28 cellular contexts compared by ENCODE assay signal in genomic region chr9:78938821-78939220, GRCh38.
"Had no signal": no experiment of that assay in that cellular context is flagged by ENCODE, and none has a peak within 500 bp of the region (broad histone marks: within the 10 kb centered on the region; RNA-seq: fewer than 3 reads in every experiment).

No MANE protein-coding gene starts in this region.

- DNase-seq: activated B cell treated with CpG ODN at 0.5 μM for 24 hours; activated CD4-positive, alpha-beta memory T cell treated with anti-CD3 and anti-CD28 coated beads, Interleukin-2, amount 10 ng/mL, durations not matched to agents 7 days and 5 days; activated CD4-positive, alpha-beta T cell treated with anti-CD3 and anti-CD28 coated beads for 4 hours; activated CD4-positive, CD25-positive, alpha-beta regulatory T cell treated with anti-CD3 and anti-CD28 coated beads, Interleukin-2, amount 50 U/mL, for 72 hours; activated CD8-positive, alpha-beta memory T cell treated with anti-CD3 and anti-CD28 coated beads for 24 hours; activated CD8-positive, alpha-beta memory T cell treated with anti-CD3 and anti-CD28 coated beads, Interleukin-2, amount 10 ng/mL, durations not matched to agents 7 days and 5 days; activated CD8-positive, alpha-beta memory T cell treated with anti-CD3 and anti-CD28 coated beads, Interleukin-2, amount 50 U/mL, for 48 hours; activated effector memory CD4-positive, alpha-beta T cell treated with anti-CD3 and anti-CD28 coated beads, Interleukin-2, amount 50 U/mL, for 16 hours; activated naive CD4-positive, alpha-beta T cell; activated naive CD4-positive, alpha-beta T cell treated with anti-CD3 and anti-CD28 coated beads, Interleukin-2, amount 50 U/mL, for 16 hours; activated naive CD8-positive, alpha-beta T cell treated with anti-CD3 and anti-CD28 coated beads for 36 hours; activated T-cell treated with anti-CD3 and anti-CD28 coated beads, Interleukin-2, amount 50 U/mL, for 48 hours; amniotic stem cell; aorta; brain microvascular endothelial cell; NCI-H187 treated with DMSO at 0.1 percent for 48 hours; NCI-H226; NCI-H446 treated with DMSO at 0.1 percent for 48 hours; NCI-H524; Right ventricle myocardium superior; SW 1271; T-helper 1 cell; T-helper 2 cell; T-helper 9 cell had no signal

- H3K36me3 Mint-ChIP-seq: activated CD8-positive, alpha-beta memory T cell treated with anti-CD3 and anti-CD28 coated beads, Interleukin-2, amount 10 ng/mL, durations not matched to agents 7 days and 5 days; activated naive CD8-positive, alpha-beta T cell treated with anti-CD3 and anti-CD28 coated beads for 36 hours had no signal

- H3K4me3 ChIP-seq: cardiac muscle cell had no signal

- H3K9me3 Mint-ChIP-seq: activated B cell treated with CpG ODN at 0.5 μM for 24 hours; activated CD4-positive, alpha-beta memory T cell treated with anti-CD3 and anti-CD28 coated beads, Interleukin-2, amount 10 ng/mL, durations not matched to agents 7 days and 5 days; activated naive CD8-positive, alpha-beta T cell treated with anti-CD3 and anti-CD28 coated beads for 36 hours had no signal

- H3K27ac ChIP-seq: brain microvascular endothelial cell, cardiac muscle cell, VCaP had no signal

- ATAC-seq: activated CD8-positive, alpha-beta memory T cell treated with anti-CD3 and anti-CD28 coated beads, Interleukin-2, amount 10 ng/mL, durations not matched to agents 7 days and 5 days; activated T-helper 17 cell treated with anti-CD3 and anti-CD28 coated beads, Interleukin-2, amount 50 U/mL, for 72 hours had no signal

- H3K4me3 Mint-ChIP-seq: activated B cell treated with CpG ODN at 0.5 μM for 24 hours; activated CD4-positive, alpha-beta memory T cell treated with anti-CD3 and anti-CD28 coated beads, Interleukin-2, amount 10 ng/mL, durations not matched to agents 7 days and 5 days; activated CD8-positive, alpha-beta memory T cell treated with anti-CD3 and anti-CD28 coated beads, Interleukin-2, amount 10 ng/mL, durations not matched to agents 7 days and 5 days; activated naive CD8-positive, alpha-beta T cell treated with anti-CD3 and anti-CD28 coated beads for 36 hours; activated T-helper 17 cell treated with anti-CD3 and anti-CD28 coated beads, Interleukin-2, amount 50 U/mL, for 72 hours; central memory CD8-positive, alpha-beta T cell had no signal

- H3K4me1 Mint-ChIP-seq: activated B cell treated with CpG ODN at 0.5 μM for 24 hours; activated CD4-positive, alpha-beta memory T cell treated with anti-CD3 and anti-CD28 coated beads, Interleukin-2, amount 10 ng/mL, durations not matched to agents 7 days and 5 days; activated CD8-positive, alpha-beta memory T cell treated with anti-CD3 and anti-CD28 coated beads, Interleukin-2, amount 10 ng/mL, durations not matched to agents 7 days and 5 days; activated naive CD8-positive, alpha-beta T cell treated with anti-CD3 and anti-CD28 coated beads for 36 hours; activated T-helper 17 cell treated with anti-CD3 and anti-CD28 coated beads, Interleukin-2, amount 50 U/mL, for 72 hours; central memory CD8-positive, alpha-beta T cell had no signal

- H3K36me3 ChIP-seq: brain microvascular endothelial cell, cardiac muscle cell had no signal

- H3K27ac Mint-ChIP-seq: activated B cell treated with CpG ODN at 0.5 μM for 24 hours; activated CD4-positive, alpha-beta memory T cell treated with anti-CD3 and anti-CD28 coated beads, Interleukin-2, amount 10 ng/mL, durations not matched to agents 7 days and 5 days; activated CD8-positive, alpha-beta memory T cell treated with anti-CD3 and anti-CD28 coated beads, Interleukin-2, amount 10 ng/mL, durations not matched to agents 7 days and 5 days; activated naive CD8-positive, alpha-beta T cell treated with anti-CD3 and anti-CD28 coated beads for 36 hours; activated T-helper 17 cell treated with anti-CD3 and anti-CD28 coated beads, Interleukin-2, amount 50 U/mL, for 72 hours had no signal

- H3K27me3 Mint-ChIP-seq: activated B cell treated with CpG ODN at 0.5 μM for 24 hours; activated CD4-positive, alpha-beta memory T cell treated with anti-CD3 and anti-CD28 coated beads, Interleukin-2, amount 10 ng/mL, durations not matched to agents 7 days and 5 days; activated CD8-positive, alpha-beta memory T cell treated with anti-CD3 and anti-CD28 coated beads, Interleukin-2, amount 10 ng/mL, durations not matched to agents 7 days and 5 days; activated naive CD8-positive, alpha-beta T cell treated with anti-CD3 and anti-CD28 coated beads for 36 hours; activated T-helper 17 cell treated with anti-CD3 and anti-CD28 coated beads, Interleukin-2, amount 50 U/mL, for 72 hours; central memory CD8-positive, alpha-beta T cell had no signal

- H3K27me3 ChIP-seq: brain microvascular endothelial cell, cardiac muscle cell had no signal
